Comparison of ENCODE assay signal across 10 cellular contexts in the genomic region with DNA sequence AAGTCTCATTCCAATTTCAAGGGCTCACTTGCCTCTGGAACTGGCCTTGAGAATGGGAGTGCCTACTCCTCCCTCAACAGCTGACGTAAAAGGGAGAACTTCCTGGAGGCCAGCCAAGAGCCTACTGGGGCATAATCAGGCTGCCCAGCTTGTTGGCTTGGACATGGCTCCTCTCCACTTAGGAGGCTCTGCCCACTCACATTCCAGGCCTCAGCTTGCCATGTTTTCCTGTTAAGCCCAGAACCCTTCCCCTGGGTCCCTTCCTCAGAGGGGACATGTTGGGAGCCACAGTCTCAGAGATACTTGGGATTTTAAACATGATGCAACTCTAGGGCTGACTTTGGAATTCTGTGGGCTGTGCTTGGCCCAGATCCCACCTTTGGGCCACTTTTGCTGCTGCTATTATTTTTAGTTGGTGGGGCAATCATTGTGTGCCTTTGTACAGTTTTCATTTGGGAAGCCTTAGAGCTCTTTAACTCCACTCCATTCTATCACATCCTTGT. TPM values are rescaled to one million over a fixed set of nuclear protein-coding genes. Genes with fewer than 3 reads are reported as not detected.
DNase-seq lines count a peak whose midpoint lies in the region; ATAC-seq, FAIRE-seq and TF ChIP-seq lines count a peak whose summit lies in the region.
"Had no signal": no experiment of that assay in that cellular context is flagged by ENCODE, and none has a peak within 500 bp of the region (broad histone marks: within the 10 kb centered on the region; RNA-seq: fewer than 3 reads in every experiment).

No MANE protein-coding gene starts in this region.

- no peak overlapping the region for H3K4me3 Mint-ChIP-seq in activated T-cell treated with anti-CD3 and anti-CD28 coated beads, Interleukin-2, amount 50 U/mL, for 4 hours
- H3K4me3 Mint-ChIP-seq in endothelial cell (ENCODE audit: unreplicated experiment): no peak overlapping the region

- peaks cover 2% of the 10 kb centered on the region for H3K27me3 Mint-ChIP-seq in activated T-cell treated with anti-CD3 and anti-CD28 coated beads, Interleukin-2, amount 50 U/mL, for 4 hours (ENCODE audit: low read depth)
- H3K27me3 Mint-ChIP-seq in endothelial cell (ENCODE audit: unreplicated experiment): no peaks in the 10 kb centered on the region

- no peaks in the 10 kb centered on the region for H3K9me3 Mint-ChIP-seq in activated T-cell treated with anti-CD3 and anti-CD28 coated beads, Interleukin-2, amount 50 U/mL, for 4 hours
- no peaks in the 10 kb centered on the region for H3K9me3 Mint-ChIP-seq in endothelial cell (ENCODE audit: unreplicated experiment)

- no peak for FAIRE-seq in RCC 7860 (lab: Jason Lieb, UNC)
- FAIRE-seq: GM18507 had no signal

- no peak overlapping the region for H3K4me3 ChIP-seq in fibroblast of the aortic adventitia (ENCODE audit: low read depth, low read length)
- H3K4me3 ChIP-seq: SK-N-MC had no signal

- H3K4me1 Mint-ChIP-seq in activated T-cell treated with anti-CD3 and anti-CD28 coated beads, Interleukin-2, amount 50 U/mL, for 4 hours (ENCODE audit: low read depth): peaks cover 18% of the 10 kb centered on the region
- no peaks in the 10 kb centered on the region for H3K4me1 Mint-ChIP-seq in endothelial cell (ENCODE audit: unreplicated experiment)

- no peaks in the 10 kb centered on the region for H3K36me3 Mint-ChIP-seq in activated T-cell treated with anti-CD3 and anti-CD28 coated beads, Interleukin-2, amount 50 U/mL, for 4 hours (ENCODE audit: insufficient read depth)
- H3K36me3 Mint-ChIP-seq in endothelial cell (ENCODE audit: low read depth, unreplicated experiment): no peaks in the 10 kb centered on the region

- DNase-seq in EH (ENCODE audit: low read depth) (peak; percentile 88), RCC 7860 (ENCODE audit: low spot score) (peak; percentile 65), fibroblast of the aortic adventitia (ENCODE audit: low read depth) (peak; percentile 96), posterior vena cava (ENCODE audit: low spot score) (peak; percentile 89), endothelial cell (ENCODE audit: low spot score) (no peak)
- DNase-seq in activated T-cell treated with anti-CD3 and anti-CD28 coated beads, Interleukin-2, amount 50 U/mL, for 4 hours: no peak

- intact Hi-C loops in posterior vena cava (cut with DNase I): no loop called here

- no peak for ATAC-seq in activated T-cell treated with anti-CD3 and anti-CD28 coated beads, Interleukin-2, amount 50 U/mL, for 4 hours
- no peak for ATAC-seq in GM19395 (IDR thresholded peaks at IDR 0.05; ENCODE audit: unreplicated experiment)
- no peak for ATAC-seq in GM21825 (IDR thresholded peaks at IDR 0.05; ENCODE audit: unreplicated experiment)

- TF ChIP-seq CTCF in fibroblast of the aortic adventitia (IDR thresholded peaks at IDR 0.05; ENCODE audit: insufficient read depth, low read length) (no peak), endothelial cell (IDR thresholded peaks at IDR 0.05; ENCODE audit: unreplicated experiment) (no peak)

- no peak overlapping the region for H3K27ac Mint-ChIP-seq in endothelial cell (ENCODE audit: unreplicated experiment)

RNA-seq across cellular contexts. Expression of a gene that starts 31.5 kb away (rescaled TPM):
- 2.6 and 10.9 TPM in 2 replicates for total RNA-seq in fibroblast of the aortic adventitia (ENCODE audit: low replicate concordance)
- 1 to 10 TPM in 1 of 2 donors, under 1 TPM in 1; 0.48 to 1.2 TPM for total RNA-seq in posterior vena cava
- 10 to 100 TPM; 11.6 to 16.6 (median 15.6) TPM for total RNA-seq in activated T-cell treated with anti-CD3 and anti-CD28 coated beads, Interleukin-2, amount 50 U/mL, for 4 hours
- total RNA-seq in endothelial cell (ENCODE audit: unreplicated experiment): not detected

Comparison
In these comparisons a context has a peak if more than half of its experiments do, and no peak if none do; other contexts are left out.
1. DNase-seq: peak in EH (single experiment), RCC 7860 (single experiment), fibroblast of the aortic adventitia (single experiment) and posterior vena cava (single experiment); none in activated T-cell treated with anti-CD3 and anti-CD28 coated beads, Interleukin-2, amount 50 U/mL, for 4 hours (single experiment) and endothelial cell (single experiment).